In the genomic region with DNA sequence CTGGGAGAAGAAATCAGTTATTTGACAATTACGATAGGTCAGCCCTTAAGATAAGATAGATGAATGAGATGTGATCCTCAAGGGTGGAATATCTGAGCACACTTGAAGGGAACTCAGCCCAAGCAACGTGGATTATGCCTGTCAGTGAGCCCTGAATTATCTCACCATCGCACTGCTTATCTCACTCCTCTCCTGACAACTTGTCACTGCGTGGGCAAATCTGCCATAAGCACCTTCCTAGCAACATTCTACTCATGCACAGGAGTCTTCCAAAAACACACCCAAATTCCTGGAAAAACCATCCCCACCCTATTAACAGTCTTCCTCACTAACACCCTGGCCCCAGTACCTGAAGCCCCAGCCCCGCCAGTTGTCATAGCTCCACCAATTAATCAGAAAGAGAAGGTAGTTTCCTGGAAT, we compare ENCODE assay signal across 18 cellular contexts. TPM values are rescaled to one million over a fixed set of nuclear protein-coding genes. Genes with fewer than 3 reads are reported as not detected.
A peak's percentile ranks its signal among the peaks of the same experiment; 100 is the strongest.
DNase-seq lines count a peak whose midpoint lies in the region; ATAC-seq and TF ChIP-seq lines count a peak whose summit lies in the region.
"Had no signal": no experiment of that assay in that cellular context is flagged by ENCODE, and none has a peak within 500 bp of the region (broad histone marks: within the 10 kb centered on the region; RNA-seq: fewer than 3 reads in every experiment).

No MANE protein-coding gene starts in this region.

- no peak overlapping the region for H3K56ac ChIP-seq in IMR-90 (ENCODE audit: extremely low read depth, insufficient read depth, low read length)

- peaks cover 20% of the 10 kb centered on the region for H3K27me3 Mint-ChIP-seq in activated CD4-positive, alpha-beta memory T cell treated with anti-CD3 and anti-CD28 coated beads, Interleukin-2, amount 10 ng/mL, durations not matched to agents 7 days and 5 days
- peaks cover 8% of the 10 kb centered on the region for H3K27me3 Mint-ChIP-seq in activated CD4-positive, alpha-beta memory T cell treated with anti-CD3 and anti-CD28 coated beads for 36 hours
- peaks cover 14% of the 10 kb centered on the region for H3K27me3 Mint-ChIP-seq in activated T-helper 1 cell treated with anti-CD3 and anti-CD28 coated beads, Interleukin-12 subunit alpha, Interleukin-12 subunit beta, Interleukin-2, Interleukin-4 antibody, amounts not matched to agents 30 ng/mL and 10 ng/mL and 1 ng/mL, durations not matched to agents 14 hours and 24 hours and 36 hours (ENCODE audit: insufficient read depth)
- H3K27me3 Mint-ChIP-seq in naive B cell, result no peaks in the 10 kb centered on the region
- peaks cover 26 to 39% of the 10 kb centered on the region in 2 donors for H3K27me3 Mint-ChIP-seq in effector memory CD8-positive, alpha-beta T cell

- peak; percentile 33 for DNase-seq in activated CD4-positive, alpha-beta memory T cell treated with anti-CD3 and anti-CD28 coated beads, Interleukin-2, amount 10 ng/mL, durations not matched to agents 7 days and 5 days
- DNase-seq in activated CD4-positive, alpha-beta memory T cell treated with anti-CD3 and anti-CD28 coated beads for 36 hours, result no peak
- no peak for DNase-seq in IMR-90
- no peak for DNase-seq in activated T-helper 1 cell treated with anti-CD3 and anti-CD28 coated beads, Interleukin-12 subunit alpha, Interleukin-12 subunit beta, Interleukin-2, Interleukin-4 antibody, amounts not matched to agents 30 ng/mL and 10 ng/mL and 1 ng/mL, durations not matched to agents 14 hours and 24 hours and 36 hours (ENCODE audit: low spot score)
- DNase-seq in naive B cell, result no peak
- no peak for DNase-seq in effector memory CD8-positive, alpha-beta T cell
- no peak for DNase-seq in coronary artery (ENCODE audit: low spot score)
- DNase-seq in aorta, result no peak
- DNase-seq: Calu3; CD8-positive, alpha-beta T cell; KBM-7; NCI-H187; NCI-H524 treated with DMSO at 0.1 percent for 48 hours; PC-3; SIG-M5 had no signal

- in situ Hi-C loops in IMR-90 (cut with MboI; ENCODE audit: low sequenced_read_pairs), result no loop called here

- H3K4ac ChIP-seq in IMR-90 (ENCODE audit: low read depth, low read length), result 0 out of 2 replicates have a peak overlapping the region, but pooled peaks have one; percentile 5

- no peaks in the 10 kb centered on the region; the same call in 1 of the 2 replicates for H3K9me1 ChIP-seq in IMR-90 (ENCODE audit: insufficient read depth, low read length)

- H4K5ac ChIP-seq in IMR-90 (ENCODE audit: low read depth, low read length), result no peak overlapping the region

- H3K9me3 ChIP-seq in IMR-90 (ENCODE audit: control insufficient read depth, insufficient read depth, low read length) (no peaks in the 10 kb centered on the region), aorta (ENCODE audit: control insufficient read depth, low read length) (no peaks in the 10 kb centered on the region)
- H3K9me3 ChIP-seq: A549 had no signal

- H3K4me3 Mint-ChIP-seq in activated CD4-positive, alpha-beta memory T cell treated with anti-CD3 and anti-CD28 coated beads, Interleukin-2, amount 10 ng/mL, durations not matched to agents 7 days and 5 days, result peak overlapping the region; percentile 29
- H3K4me3 Mint-ChIP-seq in activated CD4-positive, alpha-beta memory T cell treated with anti-CD3 and anti-CD28 coated beads for 36 hours, result no peak overlapping the region
- peak overlapping the region; percentile 12 for H3K4me3 Mint-ChIP-seq in activated T-helper 1 cell treated with anti-CD3 and anti-CD28 coated beads, Interleukin-12 subunit alpha, Interleukin-12 subunit beta, Interleukin-2, Interleukin-4 antibody, amounts not matched to agents 30 ng/mL and 10 ng/mL and 1 ng/mL, durations not matched to agents 14 hours and 24 hours and 36 hours
- peak overlapping the region in 5 of 8 donors; percentile 5 to 53 (median 14) for H3K4me3 Mint-ChIP-seq in naive B cell
- no peak overlapping the region for H3K4me3 Mint-ChIP-seq in effector memory CD8-positive, alpha-beta T cell
- H3K4me3 Mint-ChIP-seq: CD8-positive, alpha-beta T cell had no signal

- no peak for TF ChIP-seq POLR2A in IMR-90 (IDR thresholded peaks at IDR 0.05; ENCODE audit: low read depth, low read length)

- H2AFZ ChIP-seq in IMR-90 (replicated peaks; ENCODE audit: low read length, poor library complexity), result no peak overlapping the region

- peaks cover 63% of the 10 kb centered on the region for H3K4me1 Mint-ChIP-seq in activated CD4-positive, alpha-beta memory T cell treated with anti-CD3 and anti-CD28 coated beads, Interleukin-2, amount 10 ng/mL, durations not matched to agents 7 days and 5 days
- peaks cover 50% of the 10 kb centered on the region for H3K4me1 Mint-ChIP-seq in activated CD4-positive, alpha-beta memory T cell treated with anti-CD3 and anti-CD28 coated beads for 36 hours (ENCODE audit: low read depth)
- H3K4me1 Mint-ChIP-seq in activated T-helper 1 cell treated with anti-CD3 and anti-CD28 coated beads, Interleukin-12 subunit alpha, Interleukin-12 subunit beta, Interleukin-2, Interleukin-4 antibody, amounts not matched to agents 30 ng/mL and 10 ng/mL and 1 ng/mL, durations not matched to agents 14 hours and 24 hours and 36 hours (ENCODE audit: low read depth), result peaks cover 58% of the 10 kb centered on the region
- H3K4me1 Mint-ChIP-seq in naive B cell, result peaks cover 84 to 94% (median 89%) of the 10 kb centered on the region in 3 donors
- peaks cover 4 to 14% of the 10 kb centered on the region in 2 donors for H3K4me1 Mint-ChIP-seq in effector memory CD8-positive, alpha-beta T cell (ENCODE audit: low read depth in 2 of 2)

- CTCF ChIA-PET in activated CD4-positive, alpha-beta memory T cell treated with anti-CD3 and anti-CD28 coated beads, Interleukin-2, amount 10 ng/mL, durations not matched to agents 7 days and 5 days (lab: Charles Lee), result interaction anchor here (1.3 to 1.9 kb wide), 4 partner anchors 10 to 117 kb away, joined by 3 to 4 read pairs (median 4); no protein-coding TSS in a partner anchor
- CTCF ChIA-PET in activated CD4-positive, alpha-beta memory T cell treated with anti-CD3 and anti-CD28 coated beads for 36 hours (lab: Charles Lee), result interaction anchor here (0.8 to 2.8 kb wide), 5 partner anchors 20 to 120 kb away, joined by 3 to 15 read pairs (median 6); partner anchors contain the start of gene IL6
- CTCF ChIA-PET in IMR-90 (lab: Yijun Ruan, JAX), result interaction anchor here (0.7 kb wide), 1 partner anchor 13 kb away, joined by 4 read pairs; no protein-coding TSS in a partner anchor

- intact Hi-C loops in activated CD4-positive, alpha-beta memory T cell treated with anti-CD3 and anti-CD28 coated beads for 36 hours (cut with micrococcal nuclease), result no loop called here
- intact Hi-C loops in IMR-90 (cut with micrococcal nuclease) (no loop called here), aorta (cut with DNase I) (no loop called here)
- intact Hi-C loops in activated T-helper 1 cell treated with anti-CD3 and anti-CD28 coated beads, Interleukin-12 subunit alpha, Interleukin-12 subunit beta, Interleukin-2, Interleukin-4 antibody, amounts not matched to agents 30 ng/mL and 10 ng/mL and 1 ng/mL, durations not matched to agents 14 hours and 24 hours and 36 hours (cut with micrococcal nuclease), result no loop called here

- no peak overlapping the region for H2BK20ac ChIP-seq in IMR-90 (ENCODE audit: low read depth, low read length)

- no peak overlapping the region for H3K9ac ChIP-seq in IMR-90 (ENCODE audit: low read depth, low read length)
- H3K9ac ChIP-seq: BLaER1 had no signal

- H2BK120ac ChIP-seq in IMR-90 (ENCODE audit: low read depth, low read length), result no peak overlapping the region

- H3K4me3 ChIP-seq in IMR-90 (ENCODE audit: insufficient read depth, low read depth, low read length) (no peak overlapping the region), coronary artery (no peak overlapping the region), aorta (ENCODE audit: low read length in 2 of 2) (no peak overlapping the region)
- H3K4me3 ChIP-seq: A549, BLaER1 had no signal

- H3K18ac ChIP-seq in IMR-90 (ENCODE audit: low read depth, low read length), result no peak overlapping the region

- dilution Hi-C loops in IMR-90 (cut with HindIII; ENCODE audit: low sequenced_read_pairs, unreplicated experiment), result no loop called here

- H3K4me1 ChIP-seq in IMR-90 (ENCODE audit: control insufficient read depth, insufficient read depth, low read length), result peaks cover 7% of the 10 kb centered on the region; the same call in 1 of the 2 replicates
- no peaks in the 10 kb centered on the region for H3K4me1 ChIP-seq in aorta (ENCODE audit: control insufficient read depth in 1 of 2, insufficient read depth in 2 of 2, low read length in 2 of 2)
- H3K4me1 ChIP-seq: A549 had no signal

- H2BK15ac ChIP-seq in IMR-90 (ENCODE audit: low read depth, low read length), result no peak overlapping the region

- TF ChIP-seq RAD21 in IMR-90 (IDR thresholded peaks at IDR 0.05; ENCODE audit: low read length), result no peak

- 20% methylated on average over 1 of the region's 5 CpGs; no CpG with 5 or more reads in 1 of the 2 experiments for WGBS in IMR-90 (ENCODE audit: extremely low coverage in 2 of 2, insufficient read length in 1 of 2), 2 experiments
- WGBS in aorta, 2 donors, result 65 to 73% methylated on average over 5 of the region's 5 CpGs

- POLR2A ChIA-PET in activated CD4-positive, alpha-beta memory T cell treated with anti-CD3 and anti-CD28 coated beads, Interleukin-2, amount 10 ng/mL, durations not matched to agents 7 days and 5 days (lab: Charles Lee), result interaction anchor here (5.4 kb wide), 1 partner anchor 17 kb away, joined by 47 read pairs; no protein-coding TSS in a partner anchor
- POLR2A ChIA-PET in activated CD4-positive, alpha-beta memory T cell treated with anti-CD3 and anti-CD28 coated beads for 36 hours (lab: Charles Lee), result interaction anchor here (1.0 kb wide), 1 partner anchor 9 kb away, joined by 3 read pairs; no protein-coding TSS in a partner anchor
- POLR2A ChIA-PET in IMR-90 (lab: Charles Lee; ENCODE audit: unreplicated experiment), result no interaction called here

- peak overlapping the region; percentile 29 for H2AK5ac ChIP-seq in IMR-90 (ENCODE audit: low read depth, low read length)

- no peak overlapping the region for H4K91ac ChIP-seq in IMR-90 (ENCODE audit: insufficient read depth, low read depth, low read length)

- no peaks in the 10 kb centered on the region for H3K79me1 ChIP-seq in IMR-90 (ENCODE audit: low read depth in 1 of 2, low read length in 2 of 2)

- ATAC-seq in IMR-90 (ENCODE audit: low read depth) (no peak), naive B cell (ENCODE audit: low read depth in 2 of 2) (no peak), aorta (ENCODE audit: low FRiP score) (no peak)
- ATAC-seq in effector memory CD8-positive, alpha-beta T cell (replicated peaks), result no peak
- ATAC-seq: A549; CD8-positive, alpha-beta T cell; PC-3 had no signal

- no peaks in the 10 kb centered on the region for H4K20me1 ChIP-seq in IMR-90 (ENCODE audit: insufficient read depth, low read length)
- H4K20me1 ChIP-seq: BLaER1 had no signal

- TF ChIP-seq CTCF in IMR-90 (conservative IDR thresholded peaks at IDR 0.05; ENCODE audit: low read depth, low read length), result no peak
- TF ChIP-seq CTCF in coronary artery (IDR thresholded peaks at IDR 0.05), result no peak

- H3K27ac Mint-ChIP-seq in activated CD4-positive, alpha-beta memory T cell treated with anti-CD3 and anti-CD28 coated beads, Interleukin-2, amount 10 ng/mL, durations not matched to agents 7 days and 5 days, result peak overlapping the region; percentile 91
- no peak overlapping the region for H3K27ac Mint-ChIP-seq in activated CD4-positive, alpha-beta memory T cell treated with anti-CD3 and anti-CD28 coated beads for 36 hours
- peak overlapping the region; percentile 33 for H3K27ac Mint-ChIP-seq in activated T-helper 1 cell treated with anti-CD3 and anti-CD28 coated beads, Interleukin-12 subunit alpha, Interleukin-12 subunit beta, Interleukin-2, Interleukin-4 antibody, amounts not matched to agents 30 ng/mL and 10 ng/mL and 1 ng/mL, durations not matched to agents 14 hours and 24 hours and 36 hours
- peak overlapping the region; percentile 7 to 93 (median 60) for H3K27ac Mint-ChIP-seq in naive B cell
- H3K27ac Mint-ChIP-seq in effector memory CD8-positive, alpha-beta T cell, result no peak overlapping the region
- H3K27ac Mint-ChIP-seq: CD8-positive, alpha-beta T cell had no signal

- no TSS peak for BruUV-seq in IMR-90 (replicated peaks; lab: Mats Ljungman, UMichigan)

- H3K27ac ChIP-seq in IMR-90 (ENCODE audit: insufficient read depth, low read length), result no peak overlapping the region
- H3K27ac ChIP-seq in coronary artery, result no peak overlapping the region
- H3K27ac ChIP-seq in aorta (ENCODE audit: low read depth in 1 of 2, low read length in 2 of 2), result no peak overlapping the region
- H3K27ac ChIP-seq: A549, BLaER1, RWPE1 had no signal

- H3K4me2 ChIP-seq in IMR-90 (ENCODE audit: low read depth, low read length), result no peak overlapping the region
- H3K4me2 ChIP-seq: A549, BLaER1 had no signal

- H2BK5ac ChIP-seq in IMR-90 (ENCODE audit: low read depth, low read length, poor library complexity, severe bottlenecking), result no peak overlapping the region

- H3K23ac ChIP-seq in IMR-90 (ENCODE audit: low read depth, low read length), result no peak overlapping the region

- no peak overlapping the region for H4K8ac ChIP-seq in IMR-90 (ENCODE audit: low read depth in 2 of 2, low read length in 2 of 2)

- peaks cover 16% of the 10 kb centered on the region for H3K9me3 Mint-ChIP-seq in activated CD4-positive, alpha-beta memory T cell treated with anti-CD3 and anti-CD28 coated beads, Interleukin-2, amount 10 ng/mL, durations not matched to agents 7 days and 5 days
- H3K9me3 Mint-ChIP-seq in activated CD4-positive, alpha-beta memory T cell treated with anti-CD3 and anti-CD28 coated beads for 36 hours, result no peaks in the 10 kb centered on the region
- peaks cover 13% of the 10 kb centered on the region for H3K9me3 Mint-ChIP-seq in activated T-helper 1 cell treated with anti-CD3 and anti-CD28 coated beads, Interleukin-12 subunit alpha, Interleukin-12 subunit beta, Interleukin-2, Interleukin-4 antibody, amounts not matched to agents 30 ng/mL and 10 ng/mL and 1 ng/mL, durations not matched to agents 14 hours and 24 hours and 36 hours
- peaks cover 1 to 18% (median 5%) of the 10 kb centered on the region in 7 donors for H3K9me3 Mint-ChIP-seq in naive B cell
- no peaks in the 10 kb centered on the region for H3K9me3 Mint-ChIP-seq in effector memory CD8-positive, alpha-beta T cell
- H3K9me3 Mint-ChIP-seq: CD8-positive, alpha-beta T cell had no signal

- H2AK9ac ChIP-seq in IMR-90 (replicated peaks; ENCODE audit: low read depth, low read length, poor library complexity), result no peak overlapping the region

- H3K27me3 ChIP-seq in IMR-90 (ENCODE audit: control insufficient read depth, insufficient read depth, low read length) (no peaks in the 10 kb centered on the region), aorta (ENCODE audit: control insufficient read depth in 1 of 2, insufficient read depth in 2 of 2, low read length in 1 of 2) (no peaks in the 10 kb centered on the region)
- H3K27me3 ChIP-seq: BLaER1 had no signal

- H3K14ac ChIP-seq in IMR-90 (replicated peaks; ENCODE audit: low read depth, low read length), result 0 out of 2 replicates have a peak overlapping the region, but pooled peaks have one; percentile 17

- H3K36me3 ChIP-seq in IMR-90 (ENCODE audit: control insufficient read depth, insufficient read depth, low read length), result no peaks in the 10 kb centered on the region
- H3K36me3 ChIP-seq in aorta (ENCODE audit: control insufficient read depth in 1 of 2, insufficient read depth in 2 of 2, low read length in 1 of 2), result no peaks in the 10 kb centered on the region
- H3K36me3 ChIP-seq: BLaER1 had no signal

- H3K36me3 Mint-ChIP-seq in activated CD4-positive, alpha-beta memory T cell treated with anti-CD3 and anti-CD28 coated beads, Interleukin-2, amount 10 ng/mL, durations not matched to agents 7 days and 5 days (ENCODE audit: low read depth), result peaks cover 36% of the 10 kb centered on the region
- no peaks in the 10 kb centered on the region for H3K36me3 Mint-ChIP-seq in activated CD4-positive, alpha-beta memory T cell treated with anti-CD3 and anti-CD28 coated beads for 36 hours
- H3K36me3 Mint-ChIP-seq in activated T-helper 1 cell treated with anti-CD3 and anti-CD28 coated beads, Interleukin-12 subunit alpha, Interleukin-12 subunit beta, Interleukin-2, Interleukin-4 antibody, amounts not matched to agents 30 ng/mL and 10 ng/mL and 1 ng/mL, durations not matched to agents 14 hours and 24 hours and 36 hours (ENCODE audit: low read depth), result peaks cover 15% of the 10 kb centered on the region
- H3K36me3 Mint-ChIP-seq in naive B cell, result peaks cover 7 to 18% of the 10 kb centered on the region in 2 donors
- H3K36me3 Mint-ChIP-seq in effector memory CD8-positive, alpha-beta T cell (ENCODE audit: insufficient read depth), result no peaks in the 10 kb centered on the region
- H3K36me3 Mint-ChIP-seq: CD8-positive, alpha-beta T cell had no signal

RNA-seq across cellular contexts. Expression of gene IL6, which starts 46.5 kb away (rescaled TPM):
- total RNA-seq in activated CD4-positive, alpha-beta memory T cell treated with anti-CD3 and anti-CD28 coated beads, Interleukin-2, amount 10 ng/mL, durations not matched to agents 7 days and 5 days, result under 1 TPM; 0.40 to 0.53 TPM
- 1 to 10 TPM; 1.9 to 2.2 TPM for total RNA-seq in activated CD4-positive, alpha-beta memory T cell treated with anti-CD3 and anti-CD28 coated beads for 36 hours
- total RNA-seq in IMR-90 (2012; rRNA removed) (15.2 and 18.3 TPM in 2 replicates), aorta (100 to 1,000 TPM in 1 of 2 donors, 10 to 100 TPM in 1; 13.1 to 112 TPM)
- polyA plus RNA-seq in IMR-90 (2012; rRNA removed) (45.2 and 50.8 TPM in 2 replicates), naive B cell (ENCODE audit: low read depth in 6 of 6) (10 to 100 TPM in 3 of 6 donors, 1 to 10 TPM in 3; 6.1 to 35.9 (median 9.4) TPM), aorta (1 to 10 TPM; 6.9 to 8.9 TPM)
- 52.3 and 73.8 TPM in 2 replicates for polyA plus RNA-seq in IMR-90 (2012; cell fraction: cytosol; rRNA removed)
- 136 and 310 TPM in 2 replicates for polyA plus RNA-seq in IMR-90 (2012; cell fraction: nucleus; rRNA removed; ENCODE audit: low replicate concordance)
- 0.32 and 0.54 TPM in 2 replicates for total RNA-seq in activated T-helper 1 cell treated with anti-CD3 and anti-CD28 coated beads, Interleukin-12 subunit alpha, Interleukin-12 subunit beta, Interleukin-2, Interleukin-4 antibody, amounts not matched to agents 30 ng/mL and 10 ng/mL and 1 ng/mL, durations not matched to agents 14 hours and 24 hours and 36 hours

Comparison
In these comparisons a context has a peak if more than half of its experiments do, and no peak if none do; other contexts are left out.
1. H3K27ac Mint-ChIP-seq: peak in activated CD4-positive, alpha-beta memory T cell treated with anti-CD3 and anti-CD28 coated beads, Interleukin-2, amount 10 ng/mL, durations not matched to agents 7 days and 5 days (single experiment), activated T-helper 1 cell treated with anti-CD3 and anti-CD28 coated beads, Interleukin-12 subunit alpha, Interleukin-12 subunit beta, Interleukin-2, Interleukin-4 antibody, amounts not matched to agents 30 ng/mL and 10 ng/mL and 1 ng/mL, durations not matched to agents 14 hours and 24 hours and 36 hours (single experiment) and naive B cell (6 of 6); none in activated CD4-positive, alpha-beta memory T cell treated with anti-CD3 and anti-CD28 coated beads for 36 hours (single experiment) and effector memory CD8-positive, alpha-beta T cell (0 of 2).
2. H3K4me3 Mint-ChIP-seq: peak in activated CD4-positive, alpha-beta memory T cell treated with anti-CD3 and anti-CD28 coated beads, Interleukin-2, amount 10 ng/mL, durations not matched to agents 7 days and 5 days (single experiment), activated T-helper 1 cell treated with anti-CD3 and anti-CD28 coated beads, Interleukin-12 subunit alpha, Interleukin-12 subunit beta, Interleukin-2, Interleukin-4 antibody, amounts not matched to agents 30 ng/mL and 10 ng/mL and 1 ng/mL, durations not matched to agents 14 hours and 24 hours and 36 hours (single experiment) and naive B cell (5 of 8); none in activated CD4-positive, alpha-beta memory T cell treated with anti-CD3 and anti-CD28 coated beads for 36 hours (single experiment) and effector memory CD8-positive, alpha-beta T cell (0 of 2).